Comparison of ENCODE assay signal across 5 cellular contexts in genomic region chr11:37142591-37142990, GRCh38.
"Had no signal": no experiment of that assay in that cellular context is flagged by ENCODE, and none has a peak within 500 bp of the region (broad histone marks: within the 10 kb centered on the region; RNA-seq: fewer than 3 reads in every experiment).

No MANE protein-coding gene starts in this region.

- H3K4me3 Mint-ChIP-seq: GM23338, H9, IgD-negative memory B cell had no signal

- ATAC-seq: GM23338, HepG2 had no signal

- H3K4me1 Mint-ChIP-seq: GM23338, IgD-negative memory B cell had no signal

- H3K36me3 Mint-ChIP-seq: IgD-negative memory B cell had no signal

- H3K27ac Mint-ChIP-seq: GM23338, H9, IgD-negative memory B cell had no signal

- H3K27me3 Mint-ChIP-seq: IgD-negative memory B cell had no signal

- DNase-seq: H9, HCEC 1CT had no signal
